ENCODE assay signal across 20 cellular contexts in genomic region chr11:129427376-129427775, GRCh38. TPM values are rescaled to one million over a fixed set of nuclear protein-coding genes. Genes with fewer than 3 reads are reported as not detected.
"Had no signal": no experiment of that assay in that cellular context is flagged by ENCODE, and none has a peak within 500 bp of the region (broad histone marks: within the 10 kb centered on the region; RNA-seq: fewer than 3 reads in every experiment).

No MANE protein-coding gene starts in this region.

- H3K27ac Mint-ChIP-seq: activated B cell treated with CpG ODN at 0.5 μM for 24 hours; activated CD4-positive, alpha-beta memory T cell treated with anti-CD3 and anti-CD28 coated beads for 36 hours; activated naive CD8-positive, alpha-beta T cell; effector memory CD8-positive, alpha-beta T cell; mesothelial cell of epicardium; stimulated activated memory B cell treated with anti-CD40 and anti-IgM and Interleukin-4, amounts not matched to agents 10 μg/mL and 1 μg/mL and 100 μg/mL, for 72 hours had no signal

- ATAC-seq: effector memory CD8-positive, alpha-beta T cell; left cardiac atrium; stimulated activated memory B cell treated with anti-CD40 and anti-IgM and Interleukin-4, amounts not matched to agents 10 μg/mL and 1 μg/mL and 100 μg/mL, for 72 hours had no signal

- H3K4me3 ChIP-seq: pancreas, sigmoid colon, spleen had no signal

- H3K27me3 Mint-ChIP-seq: activated B cell treated with CpG ODN at 0.5 μM for 24 hours; stimulated activated memory B cell treated with anti-CD40 and anti-IgM and Interleukin-4, amounts not matched to agents 10 μg/mL and 1 μg/mL and 100 μg/mL, for 72 hours had no signal

- DNase-seq: activated B cell treated with CpG ODN at 0.5 μM for 24 hours; activated CD4-positive, alpha-beta memory T cell treated with anti-CD3 and anti-CD28 coated beads for 36 hours; activated CD4-positive, alpha-beta T cell treated with anti-CD3 and anti-CD28 coated beads for 4 hours; dermis blood vessel endothelial cell; effector memory CD8-positive, alpha-beta T cell; foreskin fibroblast; hippocampal formation; left cardiac atrium; naive B cell; pancreas; sigmoid colon; spleen; stimulated activated CD4-positive, alpha-beta T cell treated with anti-CD3 and anti-CD28 coated beads, Interleukin-4, amount 100 ng/mL, for 4 hours; SW 1271 had no signal

- H3K4me3 Mint-ChIP-seq: activated B cell treated with CpG ODN at 0.5 μM for 24 hours; activated CD4-positive, alpha-beta memory T cell treated with anti-CD3 and anti-CD28 coated beads for 36 hours; activated naive CD8-positive, alpha-beta T cell; effector memory CD8-positive, alpha-beta T cell; mesothelial cell of epicardium; naive B cell; stimulated activated memory B cell treated with anti-CD40 and anti-IgM and Interleukin-4, amounts not matched to agents 10 μg/mL and 1 μg/mL and 100 μg/mL, for 72 hours had no signal

- H3K9me3 ChIP-seq: pancreas had no signal

- H3K36me3 ChIP-seq: pancreas, sigmoid colon, spleen had no signal

- H3K27ac ChIP-seq: pancreas, sigmoid colon, spleen had no signal

- H3K4me1 ChIP-seq: pancreas, sigmoid colon, spleen had no signal

- H3K27me3 ChIP-seq: pancreas, sigmoid colon had no signal

- H3K4me1 Mint-ChIP-seq: activated B cell treated with CpG ODN at 0.5 μM for 24 hours; naive B cell; stimulated activated memory B cell treated with anti-CD40 and anti-IgM and Interleukin-4, amounts not matched to agents 10 μg/mL and 1 μg/mL and 100 μg/mL, for 72 hours had no signal

- H3K36me3 Mint-ChIP-seq: activated CD4-positive, alpha-beta memory T cell treated with anti-CD3 and anti-CD28 coated beads for 36 hours; stimulated activated memory B cell treated with anti-CD40 and anti-IgM and Interleukin-4, amounts not matched to agents 10 μg/mL and 1 μg/mL and 100 μg/mL, for 72 hours had no signal

RNA-seq across cellular contexts. Expression of gene BARX2, which starts 51.7 kb away (rescaled TPM):
- total RNA-seq: activated B cell treated with CpG ODN at 0.5 μM for 24 hours, chondrocyte, dermis blood vessel endothelial cell, glomerular endothelial cell, left cardiac atrium, lung microvascular endothelial cell, sigmoid colon, spleen had no signal
